Comparison of ENCODE assay signal across 1 cellular context in the genomic region with DNA sequence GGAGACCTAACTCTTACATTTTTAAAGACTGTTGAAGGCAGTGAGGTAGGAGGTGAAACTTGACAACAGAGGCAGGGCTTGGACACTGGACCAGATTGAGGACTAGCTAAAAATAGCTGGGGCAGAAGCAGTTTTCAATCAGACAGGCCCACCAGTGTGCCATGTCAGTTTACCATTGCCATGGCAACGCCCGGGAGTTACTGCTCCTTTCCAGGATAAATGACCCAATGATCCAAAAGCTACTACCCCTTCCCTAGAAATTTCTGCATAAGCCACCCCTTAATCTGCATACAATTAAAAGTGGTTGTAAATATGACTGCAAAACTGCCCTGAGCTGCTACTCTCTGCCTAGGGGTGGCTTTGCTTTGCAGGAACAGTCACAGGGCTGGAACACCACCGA.
TF ChIP-seq lines count a peak whose summit lies in the region.

No MANE protein-coding gene starts in this region.

TF ChIP-seq in K562, 482 proteins besides CTCF, POLR2A, EP300 and RAD21:
- TF ChIP-seq FOXA3 (CRISPR knock-in tag; conservative IDR thresholded peaks at IDR 0.05 in 1 of 2, IDR thresholded peaks at IDR 0.05 in 1 of 2): no peak
- no peak for TF ChIP-seq LARP7 (IDR thresholded peaks at IDR 0.05)
- TF ChIP-seq, protein P1, sequence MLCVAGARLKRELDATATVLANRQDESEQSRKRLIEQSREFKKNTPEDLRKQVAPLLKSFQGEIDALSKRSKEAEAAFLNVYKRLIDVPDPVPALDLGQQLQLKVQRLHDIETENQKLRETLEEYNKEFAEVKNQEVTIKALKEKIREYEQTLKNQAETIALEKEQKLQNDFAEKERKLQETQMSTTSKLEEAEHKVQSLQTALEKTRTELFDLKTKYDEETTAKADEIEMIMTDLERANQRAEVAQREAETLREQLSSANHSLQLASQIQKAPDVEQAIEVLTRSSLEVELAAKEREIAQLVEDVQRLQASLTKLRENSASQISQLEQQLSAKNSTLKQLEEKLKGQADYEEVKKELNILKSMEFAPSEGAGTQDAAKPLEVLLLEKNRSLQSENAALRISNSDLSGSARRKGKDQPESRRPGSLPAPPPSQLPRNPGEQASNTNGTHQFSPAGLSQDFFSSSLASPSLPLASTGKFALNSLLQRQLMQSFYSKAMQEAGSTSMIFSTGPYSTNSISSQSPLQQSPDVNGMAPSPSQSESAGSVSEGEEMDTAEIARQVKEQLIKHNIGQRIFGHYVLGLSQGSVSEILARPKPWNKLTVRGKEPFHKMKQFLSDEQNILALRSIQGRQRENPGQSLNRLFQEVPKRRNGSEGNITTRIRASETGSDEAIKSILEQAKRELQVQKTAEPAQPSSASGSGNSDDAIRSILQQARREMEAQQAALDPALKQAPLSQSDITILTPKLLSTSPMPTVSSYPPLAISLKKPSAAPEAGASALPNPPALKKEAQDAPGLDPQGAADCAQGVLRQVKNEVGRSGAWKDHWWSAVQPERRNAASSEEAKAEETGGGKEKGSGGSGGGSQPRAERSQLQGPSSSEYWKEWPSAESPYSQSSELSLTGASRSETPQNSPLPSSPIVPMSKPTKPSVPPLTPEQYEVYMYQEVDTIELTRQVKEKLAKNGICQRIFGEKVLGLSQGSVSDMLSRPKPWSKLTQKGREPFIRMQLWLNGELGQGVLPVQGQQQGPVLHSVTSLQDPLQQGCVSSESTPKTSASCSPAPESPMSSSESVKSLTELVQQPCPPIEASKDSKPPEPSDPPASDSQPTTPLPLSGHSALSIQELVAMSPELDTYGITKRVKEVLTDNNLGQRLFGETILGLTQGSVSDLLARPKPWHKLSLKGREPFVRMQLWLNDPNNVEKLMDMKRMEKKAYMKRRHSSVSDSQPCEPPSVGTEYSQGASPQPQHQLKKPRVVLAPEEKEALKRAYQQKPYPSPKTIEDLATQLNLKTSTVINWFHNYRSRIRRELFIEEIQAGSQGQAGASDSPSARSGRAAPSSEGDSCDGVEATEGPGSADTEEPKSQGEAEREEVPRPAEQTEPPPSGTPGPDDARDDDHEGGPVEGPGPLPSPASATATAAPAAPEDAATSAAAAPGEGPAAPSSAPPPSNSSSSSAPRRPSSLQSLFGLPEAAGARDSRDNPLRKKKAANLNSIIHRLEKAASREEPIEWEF (CRISPR knock-in tag; IDR thresholded peaks at IDR 0.05): no peak
- TF ChIP-seq JUNB (CRISPR knock-in tag; conservative IDR thresholded peaks at IDR 0.05): no peak
- TF ChIP-seq RFX1 (IDR thresholded peaks at IDR 0.05): peak; percentile 58
